7 cellular contexts compared by ENCODE assay signal in genomic region chr12:31324116-31324844, GRCh38. TPM values are rescaled to one million over a fixed set of nuclear protein-coding genes. Genes with fewer than 3 reads are reported as not detected.
DNase-seq lines count a peak whose midpoint lies in the region; ATAC-seq, FAIRE-seq and TF ChIP-seq lines count a peak whose summit lies in the region.

No MANE protein-coding gene starts in this region.

- POLR2A ChIA-PET in HepG2 (lab: Yijun Ruan, JAX): interaction anchor here (0.5 to 1.0 kb wide), 2 partner anchors 15 to 46 kb away, joined by 3 read pairs; no protein-coding TSS in a partner anchor

- TSS peak; percentile 86 for BruUV-seq in HepG2 (replicated peaks; lab: Mats Ljungman, UMichigan)

- TF ChIP-seq CTCF in coronary artery (IDR thresholded peaks at IDR 0.05) (no peak), HepG2 (CRISPR knock-in tag; IDR thresholded peaks at IDR 0.05) (no peak)

- peaks cover 43% of the 10 kb centered on the region for H4K20me1 ChIP-seq in HepG2 (ENCODE audit: insufficient read depth, low read length)

- peak overlapping the region; percentile 91 for H3K4me2 ChIP-seq in HepG2 (ENCODE audit: low read depth, low read length)

- DNase-seq in GM12892 (ENCODE audit: insufficient read length): peak; percentile 43
- DNase-seq in NCI-H2029 treated with DMSO at 0.1 percent for 48 hours (lab: John Stamatoyannopoulos, UW): peak; percentile 23
- DNase-seq in activated CD4-positive, alpha-beta T cell treated with anti-CD3 and anti-CD28 coated beads for 4 hours: peak; percentile 67 to 76
- DNase-seq in coronary artery (ENCODE audit: low spot score): peak; percentile 85
- DNase-seq in HepG2 (ENCODE audit: low spot score): peak; percentile 78
- peak; percentile 70 for DNase-seq in stimulated activated CD4-positive, alpha-beta T cell treated with anti-CD3 and anti-CD28 coated beads, Interleukin-4, amount 100 ng/mL, for 1 hour

- TF ChIP-seq RAD21 in HepG2 (CRISPR knock-in tag; IDR thresholded peaks at IDR 0.05): no peak

- in situ Hi-C loops in HepG2 (cut with HindIII; ENCODE audit: extremely low pct_ligation_motif_present, low pct_unique_long_range_greater_than_20kb): no loop called here

- H3K9me3 ChIP-seq in HepG2 (ENCODE audit: low read length): no peaks in the 10 kb centered on the region

- H3K9ac ChIP-seq in HepG2 (ENCODE audit: insufficient read depth, low read depth, low read length): peak overlapping the region; percentile 93

- no peak overlapping the region for H2AFZ ChIP-seq in HepG2 (ENCODE audit: low read length)

- intact Hi-C loops in HepG2 (cut with micrococcal nuclease; ENCODE audit: unreplicated experiment): no loop called here

- CTCF ChIA-PET in HepG2 (lab: Yijun Ruan, JAX; ENCODE audit: low intra/inter-chr PET ratio, low total read pairs): no interaction called here

- FAIRE-seq in GM12892 (lab: Jason Lieb, UNC) (peak; percentile 90), HepG2 (lab: Jason Lieb, UNC) (no peak)

- peak overlapping the region; percentile 48 to 80 for H3K27ac ChIP-seq in coronary artery
- peak overlapping the region; percentile 86 for H3K27ac ChIP-seq in HepG2 (ENCODE audit: extremely low read length, insufficient read depth, low read length)

- H3K4me3 ChIP-seq in coronary artery (peak overlapping the region; percentile 94), HepG2 (replicated peaks in 1 of 3; ENCODE audit: insufficient read depth in 1 of 3, low read depth in 2 of 3, low read length in 3 of 3) (peak overlapping the region; percentile 73 to 88 (median 80))

- 0% methylated on average over 8 of the region's 81 CpGs for WGBS in HepG2 (ENCODE audit: low lambda C conversion rate)

- no peaks in the 10 kb centered on the region; a peak in 1 of 5 replicates for H3K27me3 ChIP-seq in HepG2 (ENCODE audit: control insufficient read depth in 1 of 2, insufficient read depth in 2 of 2, low read length in 2 of 2)

- ATAC-seq in HG02623 (IDR thresholded peaks at IDR 0.05; ENCODE audit: unreplicated experiment) (peak; percentile 22), HepG2 (peak; percentile 75)

- H3K79me2 ChIP-seq in HepG2 (ENCODE audit: insufficient read depth, low read length): peaks cover 66% of the 10 kb centered on the region

- H3K36me3 ChIP-seq in HepG2 (replicated peaks in 1 of 2; ENCODE audit: control insufficient read depth in 1 of 2, insufficient read depth in 2 of 2, low read length in 2 of 2): no peaks in the 10 kb centered on the region; a peak in 1 of 5 replicates

- no peak; the same call in 1 of the 2 replicates for TF ChIP-seq POLR2A in GM12892 (IDR thresholded peaks at IDR 0.05; ENCODE audit: low read depth, low read length)
- TF ChIP-seq POLR2A in HepG2 (IDR thresholded peaks at IDR 0.05; ENCODE audit: insufficient read depth in 1 of 2, low read depth in 2 of 2, low read length in 2 of 2): peak in 1 of 2 experiments; percentile 76; a peak in 3 of 4 replicates

- peaks cover 49% of the 10 kb centered on the region for H3K4me1 ChIP-seq in HepG2 (ENCODE audit: insufficient read depth, low read length)

- no peak for TF ChIP-seq EP300 in HepG2 (IDR thresholded peaks at IDR 0.05; ENCODE audit: low read depth in 2 of 2, low read length in 2 of 2)
- TF ChIP-seq EP300 in HepG2 (CRISPR knock-in tag; IDR thresholded peaks at IDR 0.05; ENCODE audit: borderline replicate concordance): 0 out of 2 replicates have a peak, but pooled peaks have one; percentile 29

TF ChIP-seq in HepG2, 621 proteins besides CTCF, POLR2A, EP300 and RAD21 (continues in another document):
- TF ChIP-seq ATF2 (CRISPR knock-in tag; IDR thresholded peaks at IDR 0.05) (peak; percentile 90), ZNF230 (CRISPR knock-in tag; IDR thresholded peaks at IDR 0.05) (no peak), SSRP1 (CRISPR knock-in tag; IDR thresholded peaks at IDR 0.05) (0 out of 2 replicates have a peak, but pooled peaks have one; percentile 3), MAFF (IDR thresholded peaks at IDR 0.05; ENCODE audit: low read depth, low read length) (no peak), MXD4 (CRISPR knock-in tag; IDR thresholded peaks at IDR 0.05) (0 out of 2 replicates have a peak, but pooled peaks have one; percentile 28), POGZ (CRISPR knock-in tag; IDR thresholded peaks at IDR 0.05) (0 out of 2 replicates have a peak, but pooled peaks have one; percentile 35), ZGPAT (CRISPR knock-in tag; IDR thresholded peaks at IDR 0.05) (peak; percentile 28; the same call in 1 of the 2 replicates), MYC (CRISPR knock-in tag; IDR thresholded peaks at IDR 0.05; ENCODE audit: borderline replicate concordance) (peak; percentile 65), DRAP1 (CRISPR knock-in tag; IDR thresholded peaks at IDR 0.05) (no peak), JARID2 (CRISPR knock-in tag; IDR thresholded peaks at IDR 0.05; ENCODE audit: insufficient replicate concordance) (no peak), ZNF335 (CRISPR knock-in tag; IDR thresholded peaks at IDR 0.05) (no peak), SIN3A (IDR thresholded peaks at IDR 0.05; ENCODE audit: borderline replicate concordance, low read depth, low read length) (peak; percentile 69; the same call in 1 of the 2 replicates), ZSCAN30 (CRISPR knock-in tag; IDR thresholded peaks at IDR 0.05) (0 out of 2 replicates have a peak, but pooled peaks have one; percentile 81), HES4 (CRISPR knock-in tag; IDR thresholded peaks at IDR 0.05; ENCODE audit: borderline replicate concordance) (peak; percentile 54; the same call in 1 of the 2 replicates), ZNF572 (CRISPR knock-in tag; IDR thresholded peaks at IDR 0.05) (no peak), NCOA5 (CRISPR knock-in tag; IDR thresholded peaks at IDR 0.05) (no peak), PHF8 (CRISPR knock-in tag; IDR thresholded peaks at IDR 0.05) (peak; percentile 56), ISL2 (CRISPR knock-in tag; IDR thresholded peaks at IDR 0.05) (no peak; the same call in 1 of the 2 replicates), POLR2AphosphoS5 (IDR thresholded peaks at IDR 0.05; ENCODE audit: low read depth, low read length) (0 out of 2 replicates have a peak, but pooled peaks have one; percentile 27)

RNA-seq across cellular contexts. Expression of gene SINHCAF, which starts 1.7 kb away (rescaled TPM):
- polyA plus RNA-seq in GM12892 (2012; ENCODE audit: missing spikeins): 90.6 TPM
- total RNA-seq in HepG2 (2016; rRNA removed; fragmentation: Illumina TruSeq; extraction: Trizol): 97.8 and 132 TPM in 2 replicates
- total RNA-seq in HepG2 (2016; cell fraction: cytosol; rRNA removed; fragmentation: Illumina TruSeq; extraction: Trizol; ENCODE audit: low read depth): 22.6 and 27.1 TPM in 2 replicates
- total RNA-seq in HepG2 (2016; cell fraction: insoluble cytoplasmic fraction; rRNA removed; fragmentation: Illumina TruSeq; extraction: Trizol): 99.7 and 134 TPM in 2 replicates
- total RNA-seq in HepG2 (2016; cell fraction: membrane; rRNA removed; fragmentation: Illumina TruSeq; extraction: Trizol): 62.6 and 68.2 TPM in 2 replicates
- total RNA-seq in HepG2 (2016; cell fraction: nucleus; rRNA removed; fragmentation: Illumina TruSeq; extraction: Trizol): 46.7 and 57.7 TPM in 2 replicates
- 36.8 and 54.6 TPM in 2 replicates for polyA plus RNA-seq in HepG2 (2011; rRNA removed)
- 24.7 and 38.2 TPM in 2 replicates for polyA plus RNA-seq in HepG2 (2011; cell fraction: cytosol; rRNA removed)
- 17.1 and 19.0 TPM in 2 replicates for polyA plus RNA-seq in HepG2 (2011; cell fraction: nucleus; rRNA removed)
- polyA plus RNA-seq in HepG2 (2012): 60.8 and 80.1 TPM in 2 replicates
- 8.1 and 9.8 TPM in 2 replicates for polyA plus RNA-seq in HepG2 (2016; cell fraction: cytosol; fragmentation: Illumina TruSeq; extraction: Trizol; ENCODE audit: low read depth)
- 133 and 138 TPM in 2 replicates for polyA plus RNA-seq in HepG2 (2016; cell fraction: insoluble cytoplasmic fraction; fragmentation: Illumina TruSeq; extraction: Trizol; ENCODE audit: low read depth)
- polyA plus RNA-seq in HepG2 (2016; cell fraction: membrane; fragmentation: Illumina TruSeq; extraction: Trizol; ENCODE audit: low read depth): 34.0 and 34.6 TPM in 2 replicates
- polyA plus RNA-seq in HepG2 (2016; cell fraction: nucleus; fragmentation: Illumina TruSeq; extraction: Trizol; ENCODE audit: insufficient read depth, low read depth): 59.8 and 60.8 TPM in 2 replicates
- polyA minus RNA-seq in HepG2 (2011; rRNA and poly(A)+ RNA removed; ENCODE audit: low replicate concordance): 24.4 and 32.5 TPM in 2 replicates
- 51.2 and 59.7 TPM in 2 replicates for polyA minus RNA-seq in HepG2 (2011; cell fraction: cytosol; rRNA and poly(A)+ RNA removed)
- 68.4 and 72.5 TPM in 2 replicates for polyA minus RNA-seq in HepG2 (2011; cell fraction: nucleus; rRNA and poly(A)+ RNA removed)

Comparison
In these comparisons a context has a peak if more than half of its experiments do, and no peak if none do; other contexts are left out.
1. Peak in every context shown above with its lines: DNase-seq, ATAC-seq, H3K4me3 ChIP-seq and H3K27ac ChIP-seq.
2. DNase-seq: peak in every context shown above with its lines; median percentile 85 in coronary artery; 78 in HepG2; 72 in activated CD4-positive, alpha-beta T cell treated with anti-CD3 and anti-CD28 coated beads for 4 hours; 70 in stimulated activated CD4-positive, alpha-beta T cell treated with anti-CD3 and anti-CD28 coated beads, Interleukin-4, amount 100 ng/mL, for 1 hour; 43 in GM12892; 23 in NCI-H2029 treated with DMSO at 0.1 percent for 48 hours.